In the genomic region with DNA sequence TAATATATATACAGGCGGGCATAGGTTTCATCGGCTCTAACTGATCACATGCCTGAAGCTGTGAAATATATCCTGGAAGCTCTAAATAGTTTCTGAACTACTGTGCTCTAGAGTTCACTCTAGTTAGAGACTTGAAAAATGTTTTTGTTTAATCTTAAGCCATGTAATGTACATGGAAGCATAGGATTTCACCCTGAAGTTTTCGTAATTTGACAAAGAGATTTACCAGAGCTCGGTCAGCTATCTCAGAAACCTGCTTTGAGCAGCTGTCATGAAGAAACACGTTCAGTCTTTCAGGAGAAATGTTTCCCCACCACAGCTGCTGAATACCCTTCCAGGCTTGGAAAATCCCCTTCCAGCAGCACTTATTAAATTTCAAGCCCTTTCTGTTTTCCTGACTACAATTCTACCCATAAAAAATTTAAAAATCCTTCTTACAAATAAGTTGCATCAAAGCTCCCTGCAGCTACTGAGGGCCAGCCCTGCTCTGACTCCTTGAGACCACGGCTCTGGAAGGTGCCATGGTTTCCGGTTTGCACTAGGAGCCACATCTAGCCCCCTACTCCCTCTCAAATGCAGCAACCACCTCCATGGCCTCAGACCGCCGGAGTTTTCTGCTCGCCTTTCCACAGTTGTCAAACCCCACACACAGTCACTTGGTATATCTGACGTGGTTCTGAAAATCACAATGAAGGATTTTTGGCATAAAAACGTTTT, we compare ENCODE assay signal across 12 cellular contexts. TPM values are rescaled to one million over a fixed set of nuclear protein-coding genes. Genes with fewer than 3 reads are reported as not detected.
DNase-seq lines count a peak whose midpoint lies in the region; ATAC-seq, FAIRE-seq and TF ChIP-seq lines count a peak whose summit lies in the region.
"Had no signal": no experiment of that assay in that cellular context is flagged by ENCODE, and none has a peak within 500 bp of the region (broad histone marks: within the 10 kb centered on the region; RNA-seq: fewer than 3 reads in every experiment).

No MANE protein-coding gene starts in this region.

- H3K9ac ChIP-seq in IMR-90 (ENCODE audit: low read depth, low read length) (no peak overlapping the region), GM12878 (ENCODE audit: control insufficient read depth, insufficient read depth, low read length) (no peak overlapping the region)

- H2AK5ac ChIP-seq in IMR-90 (ENCODE audit: low read depth, low read length) = no peak overlapping the region

- H2BK20ac ChIP-seq in IMR-90 (ENCODE audit: low read depth, low read length) = no peak overlapping the region

- H3K9me3 ChIP-seq in IMR-90 (ENCODE audit: control insufficient read depth, insufficient read depth, low read length) = no peaks in the 10 kb centered on the region
- H3K9me3 ChIP-seq in GM12878 (replicated peaks; ENCODE audit: control insufficient read depth, insufficient read depth, low read length) = no peaks in the 10 kb centered on the region

- H3K79me2 ChIP-seq in GM12878 (ENCODE audit: control insufficient read depth, insufficient read depth, low read length) = no peaks in the 10 kb centered on the region

- H2BK120ac ChIP-seq in IMR-90 (ENCODE audit: low read depth, low read length) = no peak overlapping the region

- H4K8ac ChIP-seq in IMR-90 (ENCODE audit: low read depth in 2 of 2, low read length in 2 of 2) = no peak overlapping the region

- no peak for TF ChIP-seq POLR2A in IMR-90 (IDR thresholded peaks at IDR 0.05; ENCODE audit: low read depth, low read length)
- no peak for TF ChIP-seq POLR2A in GM12878 (IDR thresholded peaks at IDR 0.05; ENCODE audit: low read depth, low read length)
- TF ChIP-seq POLR2A in lower leg skin (IDR thresholded peaks at IDR 0.05) = no peak

- H3K27me3 ChIP-seq in IMR-90 (ENCODE audit: control insufficient read depth, insufficient read depth, low read length) = no peaks in the 10 kb centered on the region
- no peaks in the 10 kb centered on the region for H3K27me3 ChIP-seq in GM12878 (replicated peaks in 1 of 2; ENCODE audit: control insufficient read depth in 2 of 2, insufficient read depth in 2 of 2, low read length in 1 of 2)

- no peak overlapping the region for H3K14ac ChIP-seq in IMR-90 (replicated peaks; ENCODE audit: low read depth, low read length)

- H3K4me3 Mint-ChIP-seq in CD14-positive monocyte (peak overlapping the region; percentile 62 to 74), nephron (peak overlapping the region; percentile 1 to 59 (median 42))

- no peak overlapping the region for H2BK15ac ChIP-seq in IMR-90 (ENCODE audit: low read depth, low read length)

- DNase-seq in CD14-positive monocyte (ENCODE audit: low spot score) (no peak), IMR-90 (no peak), GM12878 (ENCODE audit: low read depth, low spot score) (no peak), GOT3 (lab: John Stamatoyannopoulos, UW) (no peak), AML-193 (lab: John Stamatoyannopoulos, UW) (no peak), retina (no peak), lower leg skin (ENCODE audit: low spot score in 2 of 2) (no peak)
- DNase-seq: cerebellar nuclear complex, DMS79 treated with DMSO at 0.1 percent for 48 hours, NCI-H1092 had no signal

- no peak overlapping the region for H3K27ac ChIP-seq in IMR-90 (ENCODE audit: insufficient read depth, low read length)
- H3K27ac ChIP-seq in GM12878 (ENCODE audit: control insufficient read depth, insufficient read depth) = no peak overlapping the region
- H3K27ac ChIP-seq: RWPE1 had no signal

- H2AFZ ChIP-seq in IMR-90 (replicated peaks; ENCODE audit: low read length, poor library complexity) = no peak overlapping the region
- H2AFZ ChIP-seq in GM12878 (ENCODE audit: control insufficient read depth, low read depth, low read length) = no peak overlapping the region

- TF ChIP-seq CTCF in CD14-positive monocyte (IDR thresholded peaks at IDR 0.05) (no peak), IMR-90 (conservative IDR thresholded peaks at IDR 0.05; ENCODE audit: low read depth, low read length) (no peak), GM12878 (IDR thresholded peaks at IDR 0.05 in 2 of 3, conservative IDR thresholded peaks at IDR 0.05 in 1 of 3; ENCODE audit: control insufficient read depth in 2 of 3, extremely low read depth in 1 of 3, insufficient read depth in 1 of 3, low read depth in 3 of 3, low read length in 3 of 3) (no peak), nephron (IDR thresholded peaks at IDR 0.05; ENCODE audit: unreplicated experiment in 3 of 3) (no peak), lower leg skin (IDR thresholded peaks at IDR 0.05) (no peak)

- H2BK5ac ChIP-seq in IMR-90 (ENCODE audit: low read depth, low read length, poor library complexity, severe bottlenecking) = no peak overlapping the region

- no peak for TF ChIP-seq EP300 in GM12878 (IDR thresholded peaks at IDR 0.05; ENCODE audit: borderline replicate concordance in 1 of 2, control insufficient read depth in 1 of 2, low read depth in 2 of 2, low read length in 2 of 2)

- peak; percentile 59 for ATAC-seq in IMR-90 (ENCODE audit: low read depth)
- ATAC-seq in GM12878 = no peak

- in situ Hi-C loops in IMR-90 (cut with MboI; ENCODE audit: low sequenced_read_pairs) = no loop called here
- in situ Hi-C loops in GM12878 (cut with MboI) = no loop called here

- no peak overlapping the region for H3K23ac ChIP-seq in IMR-90 (ENCODE audit: low read depth, low read length)

- H3K4me2 ChIP-seq in IMR-90 (ENCODE audit: low read depth, low read length) (no peak overlapping the region), GM12878 (ENCODE audit: control insufficient read depth, insufficient read depth) (no peak overlapping the region)

- H3K4me1 ChIP-seq in IMR-90 (ENCODE audit: control insufficient read depth, insufficient read depth, low read length) (peaks cover 2% of the 10 kb centered on the region), GM12878 (ENCODE audit: control insufficient read depth, insufficient read depth, low read length) (peaks cover 14% of the 10 kb centered on the region)

- H3K27ac Mint-ChIP-seq in CD14-positive monocyte (peak overlapping the region; percentile 80 to 93 (median 88)), nephron (peak overlapping the region; percentile 96 to 99 (median 98))

- dilution Hi-C loops in IMR-90 (cut with HindIII; ENCODE audit: low sequenced_read_pairs, unreplicated experiment) = no loop called here

- WGBS in IMR-90 (ENCODE audit: extremely low coverage in 2 of 2, insufficient read length in 1 of 2), 2 experiments = 75% methylated on average over 2 of the region's 12 CpGs; no CpG with 5 or more reads in 1 of the 2 experiments
- 86% methylated on average over 12 of the region's 12 CpGs for WGBS in GM12878 (ENCODE audit: insufficient coverage, insufficient replicate concordance, low lambda C conversion rate, missing lambda C conversion rate)
- 74 to 75% methylated on average over 12 of the region's 12 CpGs for WGBS in lower leg skin, 2 donors

- H3K9me3 Mint-ChIP-seq in CD14-positive monocyte (peaks cover 0 to 3% (median 0%) of the 10 kb centered on the region in 7 donors), nephron (no peaks in the 10 kb centered on the region)

- H3K4me3 ChIP-seq in IMR-90 (ENCODE audit: insufficient read depth, low read depth, low read length) = no peak overlapping the region
- no peak overlapping the region for H3K4me3 ChIP-seq in GM12878
- no peak overlapping the region for H3K4me3 ChIP-seq in lower leg skin (ENCODE audit: low read depth, poor library complexity, severe bottlenecking)

- BruUV-seq in IMR-90 (replicated peaks; lab: Mats Ljungman, UMichigan) (TSS peak; percentile 44), GM12878 (replicated peaks; lab: Mats Ljungman, UMichigan) (TSS peak; percentile 32)

- H3K27me3 Mint-ChIP-seq in CD14-positive monocyte (ENCODE audit: low read depth in 3 of 3) (peaks cover 0 to 2% (median 2%) of the 10 kb centered on the region in 3 donors), nephron (ENCODE audit: low read depth) (no peaks in the 10 kb centered on the region)

- H3K36me3 ChIP-seq in IMR-90 (ENCODE audit: control insufficient read depth, insufficient read depth, low read length) (peaks cover 27% of the 10 kb centered on the region), GM12878 (ENCODE audit: control insufficient read depth in 2 of 2, insufficient read depth in 2 of 2, low read length in 1 of 2) (peaks cover 4 to 6% of the 10 kb centered on the region in 2 experiments; a peak in 3 of 4 replicates)

- CTCF ChIA-PET in IMR-90 (lab: Yijun Ruan, JAX) (interaction anchor here (1.7 kb wide), 1 partner anchor 9 kb away, joined by 5 read pairs; no protein-coding TSS in a partner anchor), GM12878 (lab: Yijun Ruan, JAX) (interaction anchor here (0.6 to 2.2 kb wide), 7 partner anchors 9 to 122 kb away, joined by 3 to 19 read pairs (median 3); no protein-coding TSS in a partner anchor)

- no peaks in the 10 kb centered on the region for H3K9me1 ChIP-seq in IMR-90 (ENCODE audit: insufficient read depth, low read length)

- H4K5ac ChIP-seq in IMR-90 (ENCODE audit: low read depth, low read length) = no peak overlapping the region

- no peak overlapping the region for H2AK9ac ChIP-seq in IMR-90 (replicated peaks; ENCODE audit: low read depth, low read length, poor library complexity)

- POLR2A ChIA-PET in IMR-90 (lab: Charles Lee; ENCODE audit: unreplicated experiment) (no interaction called here), GM12878 (lab: Charles Lee) (interaction anchor here (0.6 to 3.5 kb wide), 2 partner anchors 12 to 110 kb away, joined by 3 to 16 read pairs; no protein-coding TSS in a partner anchor)

- no peak overlapping the region for H4K91ac ChIP-seq in IMR-90 (ENCODE audit: insufficient read depth, low read depth, low read length)

- RAD21 ChIA-PET in GM12878 (lab: Charles Lee; ENCODE audit: unreplicated experiment) = interaction anchor here (0.5 to 1.8 kb wide), 5 partner anchors 8 to 145 kb away, joined by 3 to 10 read pairs (median 4); no protein-coding TSS in a partner anchor

- H3K18ac ChIP-seq in IMR-90 (ENCODE audit: low read depth, low read length) = no peak overlapping the region

- intact Hi-C loops in CD14-positive monocyte (cut with micrococcal nuclease) (loop anchor here in 1 of 2 donors (10.0 kb wide), 1 partner anchor 235 kb away; no protein-coding TSS in a partner anchor), IMR-90 (cut with micrococcal nuclease) (no loop called here), GM12878 (cut with micrococcal nuclease; ENCODE audit: unreplicated experiment) (no loop called here), lower leg skin (cut with DNase I; ENCODE audit: low total_unique reads) (no loop called here)

- TF ChIP-seq RAD21 in IMR-90 (IDR thresholded peaks at IDR 0.05; ENCODE audit: low read length) (no peak), GM12878 (IDR thresholded peaks at IDR 0.05; ENCODE audit: insufficient read depth, low read depth, low read length) (no peak)

- H4K20me1 ChIP-seq in IMR-90 (ENCODE audit: insufficient read depth, low read length) (peaks cover 3% of the 10 kb centered on the region; the same call in 1 of the 2 replicates), GM12878 (ENCODE audit: control insufficient read depth, insufficient read depth) (no peaks in the 10 kb centered on the region)

- SMC1A ChIA-PET in GM12878 (lab: Charles Lee; ENCODE audit: uncharacterized antibody, unreplicated experiment) = interaction anchor here (0.5 to 2.6 kb wide), 7 partner anchors 8 to 106 kb away, joined by 3 to 15 read pairs (median 6); no protein-coding TSS in a partner anchor

- peak; percentile 13 for FAIRE-seq in GM12878 (lab: Jason Lieb, UNC)

- H3K36me3 Mint-ChIP-seq in CD14-positive monocyte = peaks cover 52 to 73% of the 10 kb centered on the region in 2 donors
- peaks cover 26% of the 10 kb centered on the region for H3K36me3 Mint-ChIP-seq in nephron (ENCODE audit: low read depth)

- H3K4ac ChIP-seq in IMR-90 (ENCODE audit: low read depth, low read length) = no peak overlapping the region

- no peak overlapping the region for H3K56ac ChIP-seq in IMR-90 (ENCODE audit: extremely low read depth, insufficient read depth, low read length)

- H3K4me1 Mint-ChIP-seq in CD14-positive monocyte = peaks cover 48% of the 10 kb centered on the region
- H3K4me1 Mint-ChIP-seq in nephron = peaks cover 42% of the 10 kb centered on the region

- no peaks in the 10 kb centered on the region; a peak in 1 of 4 replicates for H3K79me1 ChIP-seq in IMR-90 (ENCODE audit: low read depth in 1 of 2, low read length in 2 of 2)

RNA-seq across cellular contexts. Expression of gene P2RX4, which starts 29.9 kb away (rescaled TPM):
- polyA plus RNA-seq in CD14-positive monocyte (10 to 100 TPM; 61.8 to 74.7 TPM), IMR-90 (2012; rRNA removed) (12.6 and 13.6 TPM in 2 replicates), GM12878 (2011; rRNA removed) (35.2 and 43.4 TPM in 2 replicates), GM12878 (2014; fragmentation: Illumina TruSeq; extraction: Trizol) (10.4 and 16.2 TPM in 2 replicates), GM12878 (2014; fragmentation: Nextera tagmentation; extraction: Ambion mirVana) (10 to 100 TPM in 1 of 2 experiments, 1 to 10 TPM in 1; 9.0 to 11.3 TPM), GM12878 (2014; rRNA removed) (28.4 and 31.7 TPM in 2 replicates), GM12878 (2016; fragmentation: Nextera tagmentation; extraction: Ambion mirVana) (10 to 100 TPM; 22.4 to 27.4 TPM)
- total RNA-seq in IMR-90 (2012; rRNA removed) (8.3 and 9.5 TPM in 2 replicates), GM12878 (2014; rRNA removed) (25.3 and 28.0 TPM in 2 replicates), GM12878 (2014; rRNA removed; fragmentation: Illumina TruSeq; extraction: Trizol) (15.3 and 17.3 TPM in 2 replicates), GM12878 (2021) (17.0 and 18.6 TPM in 2 replicates), lower leg skin (10 to 100 TPM; 19.4 to 38.0 (median 24.2) TPM)
- 19.9 and 29.3 TPM in 2 replicates for polyA plus RNA-seq in IMR-90 (2012; cell fraction: cytosol; rRNA removed)
- polyA plus RNA-seq in IMR-90 (2012; cell fraction: nucleus; rRNA removed; ENCODE audit: low replicate concordance) = 19.5 and 20.0 TPM in 2 replicates
- total RNA-seq in GM12878 (2013; cell fraction: nucleolus; rRNA removed) = 75.0 TPM in 2 replicates
- 12.3 TPM for polyA plus RNA-seq in GM12878 (2011; ENCODE audit: low read depth)
- 46.5 and 63.0 TPM in 2 replicates for polyA plus RNA-seq in GM12878 (2011; cell fraction: cytosol; rRNA removed)
- polyA plus RNA-seq in GM12878 (2011; cell fraction: nucleus; rRNA removed) = 59.7 and 68.9 TPM in 2 replicates
- 16.2 and 20.4 TPM in 2 replicates for polyA plus RNA-seq in GM12878 (2012)
- polyA minus RNA-seq in GM12878 (2011; rRNA and poly(A)+ RNA removed) = 54.9 and 57.2 TPM in 2 replicates
- polyA minus RNA-seq in GM12878 (2011; cell fraction: cytosol; rRNA and poly(A)+ RNA removed) = 9.9 and 10.8 TPM in 2 replicates
- polyA minus RNA-seq in GM12878 (2011; cell fraction: nucleus; rRNA and poly(A)+ RNA removed) = 25.8 and 32.5 TPM in 2 replicates

RNA-seq across cellular contexts. Expression of gene CAMKK2, which starts 56.6 kb away (rescaled TPM):
- polyA plus RNA-seq in CD14-positive monocyte (10 to 100 TPM; 55.6 to 71.0 TPM), IMR-90 (2012; rRNA removed) (24.7 and 25.7 TPM in 2 replicates), GM12878 (2011; rRNA removed) (34.8 and 40.6 TPM in 2 replicates), GM12878 (2014; fragmentation: Illumina TruSeq; extraction: Trizol) (26.5 and 28.8 TPM in 2 replicates), GM12878 (2014; fragmentation: Nextera tagmentation; extraction: Ambion mirVana) (1 to 10 TPM; 5.2 to 5.3 TPM), GM12878 (2014; rRNA removed) (33.0 and 35.3 TPM in 2 replicates), GM12878 (2016; fragmentation: Nextera tagmentation; extraction: Ambion mirVana) (10 to 100 TPM; 23.7 to 24.8 TPM)
- total RNA-seq in IMR-90 (2012; rRNA removed) (15.0 and 15.2 TPM in 2 replicates), GM12878 (2014; rRNA removed) (25.0 and 28.5 TPM in 2 replicates), GM12878 (2014; rRNA removed; fragmentation: Illumina TruSeq; extraction: Trizol) (17.1 and 17.7 TPM in 2 replicates), GM12878 (2021) (37.7 and 38.3 TPM in 2 replicates), lower leg skin (10 to 100 TPM; 18.2 to 31.4 (median 21.5) TPM)
- polyA plus RNA-seq in IMR-90 (2012; cell fraction: cytosol; rRNA removed) = 22.6 and 26.2 TPM in 2 replicates
- polyA plus RNA-seq in IMR-90 (2012; cell fraction: nucleus; rRNA removed; ENCODE audit: low replicate concordance) = 48.0 and 52.9 TPM in 2 replicates
- 45.5 and 50.6 TPM in 2 replicates for total RNA-seq in GM12878 (2013; cell fraction: nucleolus; rRNA removed)
- polyA plus RNA-seq in GM12878 (2011; ENCODE audit: low read depth) = 11.2 TPM
- 48.6 and 50.5 TPM in 2 replicates for polyA plus RNA-seq in GM12878 (2011; cell fraction: cytosol; rRNA removed)
- 76.2 and 79.0 TPM in 2 replicates for polyA plus RNA-seq in GM12878 (2011; cell fraction: nucleus; rRNA removed)
- 17.3 and 19.6 TPM in 2 replicates for polyA plus RNA-seq in GM12878 (2012)
- polyA minus RNA-seq in GM12878 (2011; rRNA and poly(A)+ RNA removed) = 46.7 and 58.2 TPM in 2 replicates
- polyA minus RNA-seq in GM12878 (2011; cell fraction: cytosol; rRNA and poly(A)+ RNA removed) = 18.5 and 23.1 TPM in 2 replicates
- 29.7 and 44.9 TPM in 2 replicates for polyA minus RNA-seq in GM12878 (2011; cell fraction: nucleus; rRNA and poly(A)+ RNA removed)
